ENCODE assay signal across 21 cellular contexts in the genomic region with DNA sequence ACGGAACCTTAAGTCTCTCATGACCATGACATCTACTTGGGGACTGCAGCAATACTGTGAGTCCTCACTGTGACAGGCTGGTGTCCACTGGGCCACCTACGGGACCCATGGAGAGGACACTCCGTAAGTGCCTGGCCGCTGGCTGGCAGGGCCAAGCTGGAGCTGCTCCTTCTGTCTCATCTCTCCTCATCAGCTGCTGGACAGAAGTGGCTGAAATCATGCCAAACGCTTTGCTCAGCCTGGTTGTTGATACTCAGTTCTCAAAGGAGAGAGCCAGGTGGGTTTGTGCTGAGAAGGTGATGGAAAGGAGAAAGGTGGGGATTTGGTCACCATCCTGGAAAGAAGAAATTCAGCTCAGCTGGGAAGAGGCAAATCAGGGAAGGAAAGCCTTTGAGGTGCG.
"Had no signal": no experiment of that assay in that cellular context is flagged by ENCODE, and none has a peak within 500 bp of the region (broad histone marks: within the 10 kb centered on the region; RNA-seq: fewer than 3 reads in every experiment).

No MANE protein-coding gene starts in this region.

- H3K36me3 Mint-ChIP-seq: natural killer cell treated with Interleukin-12 subunit alpha and Interleukin-12 subunit beta and Interleukin-15 and Interleukin-18, amount 100 ng/mL, for 72 hours; stimulated activated memory B cell treated with anti-CD40 and anti-IgM and Interleukin-4, amounts not matched to agents 10 μg/mL and 1 μg/mL and 100 μg/mL, for 72 hours had no signal

- H3K36me3 ChIP-seq: colonic mucosa, gastrocnemius medialis, lower lobe of right lung, sigmoid colon, thoracic aorta, upper lobe of left lung had no signal

- H3K9me3 ChIP-seq: colonic mucosa, gastrocnemius medialis, lower lobe of right lung, psoas muscle, sigmoid colon, thoracic aorta, upper lobe of left lung had no signal

- H3K4me3 Mint-ChIP-seq: dendritic cell treated with granulocyte-macrophage colony-stimulating factor and Interleukin-4, amounts not matched to agents 40 ng/mL and 50 ng/mL, for 4 days; endodermal cell; natural killer cell treated with Interleukin-12 subunit alpha and Interleukin-12 subunit beta and Interleukin-15 and Interleukin-18, amount 100 ng/mL, for 72 hours; stimulated activated memory B cell treated with anti-CD40 and anti-IgM and Interleukin-4, amounts not matched to agents 10 μg/mL and 1 μg/mL and 100 μg/mL, for 72 hours had no signal

- H3K9me3 Mint-ChIP-seq: dendritic cell treated with granulocyte-macrophage colony-stimulating factor and Interleukin-4, amounts not matched to agents 40 ng/mL and 50 ng/mL, for 4 days; endodermal cell; natural killer cell treated with Interleukin-12 subunit alpha and Interleukin-12 subunit beta and Interleukin-15 and Interleukin-18, amount 100 ng/mL, for 72 hours; stimulated activated memory B cell treated with anti-CD40 and anti-IgM and Interleukin-4, amounts not matched to agents 10 μg/mL and 1 μg/mL and 100 μg/mL, for 72 hours had no signal

- H3K27me3 Mint-ChIP-seq: dendritic cell treated with granulocyte-macrophage colony-stimulating factor and Interleukin-4, amounts not matched to agents 40 ng/mL and 50 ng/mL, for 4 days had no signal

- H3K27ac ChIP-seq: colonic mucosa, epithelial cell of prostate, gastrocnemius medialis, lower lobe of right lung, psoas muscle, thoracic aorta, upper lobe of left lung had no signal

- H3K4me3 ChIP-seq: colonic mucosa, gastrocnemius medialis, lower lobe of right lung, psoas muscle, sigmoid colon, thoracic aorta, upper lobe of left lung had no signal

- DNase-seq: colonic mucosa; effector CD8-positive, alpha-beta T cell; endodermal cell; foreskin fibroblast; gastrocnemius medialis; head of caudate nucleus; left ventricle myocardium superior; lower lobe of right lung; nucleus accumbens; posterior cingulate gyrus; psoas muscle; right cardiac atrium; sigmoid colon; stimulated activated CD4-positive, alpha-beta T cell treated with anti-CD3 and anti-CD28 coated beads, Interleukin-4, amount 100 ng/mL, for 4 hours; stimulated activated naive CD8-positive, alpha-beta T cell treated with anti-CD3 and anti-CD28 coated beads, Interleukin-15, Interleukin-2, amounts not matched to agents 100 U/mL and 50 U/mL, for 24 hours; upper lobe of left lung had no signal

- H3K27ac Mint-ChIP-seq: dendritic cell treated with granulocyte-macrophage colony-stimulating factor and Interleukin-4, amounts not matched to agents 40 ng/mL and 50 ng/mL, for 4 days; endodermal cell; natural killer cell treated with Interleukin-12 subunit alpha and Interleukin-12 subunit beta and Interleukin-15 and Interleukin-18, amount 100 ng/mL, for 72 hours; stimulated activated memory B cell treated with anti-CD40 and anti-IgM and Interleukin-4, amounts not matched to agents 10 μg/mL and 1 μg/mL and 100 μg/mL, for 72 hours had no signal

- H3K4me1 Mint-ChIP-seq: stimulated activated memory B cell treated with anti-CD40 and anti-IgM and Interleukin-4, amounts not matched to agents 10 μg/mL and 1 μg/mL and 100 μg/mL, for 72 hours had no signal

- H3K27me3 ChIP-seq: colonic mucosa, sigmoid colon, upper lobe of left lung had no signal

- H3K4me1 ChIP-seq: colonic mucosa, gastrocnemius medialis, lower lobe of right lung, psoas muscle, upper lobe of left lung had no signal
